ENCODE assay signal across 2 cellular contexts in genomic region chr19:18975864-18976263, GRCh38.
A peak's percentile ranks its signal among the peaks of the same experiment; 100 is the strongest.
TF ChIP-seq lines count a peak whose summit lies in the region.

No MANE protein-coding gene starts in this region.

TF ChIP-seq in HEK293, 187 proteins besides CTCF, POLR2A, EP300 and RAD21:
- TF ChIP-seq ZNF830 (tag by site-specific recombination; IDR thresholded peaks at IDR 0.05; ENCODE audit: low read depth) (no peak), PRDM6 (tag by site-specific recombination; IDR thresholded peaks at IDR 0.05) (0 out of 2 replicates have a peak, but pooled peaks have one; percentile 8), KLF9 (tag by site-specific recombination; IDR thresholded peaks at IDR 0.05; ENCODE audit: low read depth) (no peak), ZNF658 (tag by site-specific recombination; IDR thresholded peaks at IDR 0.05) (no peak), ZNF280D (tag by site-specific recombination; IDR thresholded peaks at IDR 0.05) (no peak), ZNF707 (tag by site-specific recombination; IDR thresholded peaks at IDR 0.05) (no peak)

TF ChIP-seq in K562, 482 proteins besides CTCF, POLR2A, EP300 and RAD21:
- no peak for TF ChIP-seq PBX2 (CRISPR knock-in tag; IDR thresholded peaks at IDR 0.05; ENCODE audit: low read depth)
- TF ChIP-seq PBX2 (tag; conservative IDR thresholded peaks at IDR 0.05; ENCODE audit: low read depth): peak; percentile 43
- TF ChIP-seq NKRF (IDR thresholded peaks at IDR 0.05; ENCODE audit: borderline replicate concordance): no peak
- TF ChIP-seq RREB1 (CRISPR knock-in tag; IDR thresholded peaks at IDR 0.05): no peak
- TF ChIP-seq MEIS2 (IDR thresholded peaks at IDR 0.05; ENCODE audit: partially characterized antibody): peak; percentile 20
- TF ChIP-seq PKNOX1 (IDR thresholded peaks at IDR 0.05): peak; percentile 54
TF ChIP-seq in K562: peak in this region for 3.
